23 cellular contexts compared by ENCODE assay signal in the genomic region with DNA sequence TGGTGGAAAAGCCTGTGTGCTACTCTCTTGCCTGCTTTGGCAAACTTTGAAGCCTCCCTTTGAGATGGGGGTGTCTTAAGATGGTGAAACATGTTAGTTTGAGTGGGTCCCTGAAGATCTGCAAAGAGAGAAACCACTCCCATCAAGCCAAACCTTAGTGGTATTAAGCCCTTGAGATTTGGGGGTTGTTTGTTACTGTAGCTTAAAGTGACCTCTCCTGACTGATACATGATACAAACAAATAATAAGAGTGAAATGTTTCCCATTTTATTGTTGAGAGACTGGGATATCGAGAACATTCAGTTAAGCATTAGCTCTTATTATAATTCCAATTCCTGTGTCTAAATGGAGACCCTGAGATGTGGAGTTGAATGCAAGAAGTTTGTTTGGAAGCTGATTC.
"Had no signal": no experiment of that assay in that cellular context is flagged by ENCODE, and none has a peak within 500 bp of the region (broad histone marks: within the 10 kb centered on the region; RNA-seq: fewer than 3 reads in every experiment).

No MANE protein-coding gene starts in this region.

- H3K9me3 ChIP-seq: lower lobe of right lung, neutrophil, sigmoid colon, suprapubic skin, thoracic aorta, uterus had no signal

- DNase-seq: hippocampal formation; kidney glomerular epithelial cell; lower lobe of right lung; mammary epithelial cell; mesenchymal stem cell; naive thymus-derived CD8-positive, alpha-beta T cell; occipital lobe; ovary; sigmoid colon; small intestine; stimulated activated CD4-positive, alpha-beta T cell treated with anti-CD3 and anti-CD28 coated beads, Interleukin-4, amount 100 ng/mL, for 24 hours; stimulated activated naive CD4-positive, alpha-beta T cell; tibial artery; uterus had no signal

- H3K36me3 ChIP-seq: lower lobe of right lung, neural progenitor cell, neutrophil, ovary, sigmoid colon, spleen, suprapubic skin, thoracic aorta, uterus had no signal

- H3K4me1 ChIP-seq: neural progenitor cell, sigmoid colon, tibial artery, uterus had no signal

- H3K27me3 ChIP-seq: neural progenitor cell, neutrophil, ovary, spleen, suprapubic skin, uterus had no signal

- FAIRE-seq: keratinocyte, small intestine had no signal

- H3K9ac ChIP-seq: neural progenitor cell had no signal

- H3K4me2 ChIP-seq: neural progenitor cell had no signal

- H3K27ac ChIP-seq: lower lobe of right lung, neural progenitor cell, neutrophil, ovary, sigmoid colon, thoracic aorta, tibial artery, uterus had no signal

- ATAC-seq: left cardiac atrium; left lobe of liver; lower lobe of right lung; naive thymus-derived CD8-positive, alpha-beta T cell; stimulated activated effector memory CD8-positive, alpha-beta T cell treated with anti-CD3 and anti-CD28 coated beads, Interleukin-12 subunit alpha, Interleukin-12 subunit beta, amount 100 ng/mL, for 72 hours had no signal

- H2AFZ ChIP-seq: neural progenitor cell had no signal

- H3K4me3 ChIP-seq: lower lobe of right lung, neural progenitor cell, ovary, sigmoid colon, spleen, suprapubic skin, thoracic aorta, tibial artery, uterus had no signal
